17 cellular contexts compared by ENCODE assay signal in genomic region chr12:1439687-1440086, GRCh38.
"Had no signal": no experiment of that assay in that cellular context is flagged by ENCODE, and none has a peak within 500 bp of the region (broad histone marks: within the 10 kb centered on the region; RNA-seq: fewer than 3 reads in every experiment).

No MANE protein-coding gene starts in this region.

- H3K4me3 ChIP-seq: coronary artery, heart left ventricle, prostate gland, right lobe of liver, tibial artery had no signal

- H3K9me3 ChIP-seq: heart left ventricle, prostate gland, right lobe of liver, tibial artery had no signal

- DNase-seq: effector CD4-positive, alpha-beta T cell; endodermal cell; foreskin melanocyte; heart left ventricle; hippocampal formation; kidney glomerular epithelial cell; mesendoderm; naive B cell; nephron progenitor cell; right lobe of liver; stimulated activated CD4-positive, alpha-beta T cell treated with anti-CD3 and anti-CD28 coated beads, Interleukin-4, amount 100 ng/mL, for 1 hour; stimulated activated CD8-positive, alpha-beta memory T cell treated with anti-CD3 and anti-CD28 coated beads, Interleukin-4, amount 100 ng/mL, for 48 hours; tibial artery had no signal

- ATAC-seq: heart left ventricle; right lobe of liver; stimulated activated effector memory CD8-positive, alpha-beta T cell treated with anti-CD3 and anti-CD28 coated beads, Interleukin-12 subunit alpha, Interleukin-12 subunit beta, amount 100 ng/mL, for 72 hours had no signal

- H3K36me3 ChIP-seq: prostate gland, right lobe of liver, tibial artery had no signal

- H3K27me3 ChIP-seq: heart left ventricle, right lobe of liver, tibial artery had no signal

- H3K27ac ChIP-seq: coronary artery, heart left ventricle, parathyroid adenoma, prostate gland, right lobe of liver, tibial artery had no signal
